ENCODE assay signal across 9 cellular contexts in the genomic region with DNA sequence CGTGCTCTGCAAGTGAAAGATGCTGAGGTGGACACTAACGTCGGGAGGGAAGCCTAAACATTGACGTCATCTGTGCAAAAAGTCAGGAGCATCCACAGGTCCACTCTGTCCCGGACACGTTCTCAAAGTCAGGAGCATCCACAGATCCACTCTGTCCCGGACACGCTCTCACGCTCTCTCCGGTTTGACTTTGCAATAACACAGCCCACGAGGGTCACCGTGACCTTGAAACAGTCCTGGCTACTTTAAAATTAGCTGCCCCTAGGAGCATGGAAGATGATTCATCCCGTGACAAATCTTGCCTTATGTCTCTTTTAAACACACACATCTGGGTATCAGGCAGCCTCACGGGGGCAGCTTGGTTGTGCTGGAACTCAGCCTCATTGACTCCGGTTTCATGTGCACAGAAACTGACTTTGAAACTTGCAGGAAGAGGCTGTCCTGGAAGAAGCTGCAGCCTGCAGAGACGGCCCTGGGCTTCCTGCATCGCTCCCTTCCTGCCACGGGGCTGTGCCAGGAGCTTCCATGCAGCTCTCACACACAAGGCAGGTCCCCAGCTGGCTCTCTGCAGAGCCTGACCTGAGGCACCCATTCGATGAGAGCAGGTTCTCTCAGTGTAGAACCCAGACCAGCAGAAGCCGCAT. TPM values are rescaled to one million over a fixed set of nuclear protein-coding genes. Genes with fewer than 3 reads are reported as not detected.
A peak's percentile ranks its signal among the peaks of the same experiment; 100 is the strongest.
DNase-seq lines count a peak whose midpoint lies in the region; ATAC-seq and TF ChIP-seq lines count a peak whose summit lies in the region.
"Had no signal": no experiment of that assay in that cellular context is flagged by ENCODE, and none has a peak within 500 bp of the region (broad histone marks: within the 10 kb centered on the region; RNA-seq: fewer than 3 reads in every experiment).

No MANE protein-coding gene starts in this region.

- no peaks in the 10 kb centered on the region for H3K9me3 ChIP-seq in SJSA1 (replicated peaks)

- TF ChIP-seq CTCF in foreskin fibroblast (IDR thresholded peaks at IDR 0.05; ENCODE audit: low read depth, low read length) = peak; percentile 33

- ATAC-seq in GM18870 (IDR thresholded peaks at IDR 0.05; ENCODE audit: unreplicated experiment) (no peak), HG03442 (IDR thresholded peaks at IDR 0.05; ENCODE audit: unreplicated experiment) (no peak)
- ATAC-seq: naive thymus-derived CD4-positive, alpha-beta T cell had no signal

- H3K27me3 ChIP-seq in SJSA1 (replicated peaks) = no peaks in the 10 kb centered on the region

- H3K4me3 ChIP-seq in SJSA1 (no peak overlapping the region), foreskin fibroblast (ENCODE audit: low read depth in 1 of 2, low read length in 2 of 2) (peak overlapping the region in 1 of 2 donors; percentile 10)

- intact Hi-C loops in posterior vena cava (cut with DNase I) = no loop called here

- peaks cover 15% of the 10 kb centered on the region for H3K4me1 ChIP-seq in SJSA1 (replicated peaks)

- DNase-seq in DMS 273 (lab: John Stamatoyannopoulos, UW; ENCODE audit: unreplicated experiment) (peak; percentile 71), SJSA1 (ENCODE audit: low read depth in 1 of 2, low spot score in 2 of 2) (peak; percentile 75 to 81), foreskin fibroblast (peak; percentile 96 to 97), posterior vena cava (ENCODE audit: low spot score) (peak; percentile 87), activated gamma-delta T cell (lab: John Stamatoyannopoulos, UW) (no peak), NCI-H524 (lab: John Stamatoyannopoulos, UW) (no peak)

- H3K27ac ChIP-seq in SJSA1 = no peak overlapping the region

- no peaks in the 10 kb centered on the region for H3K36me3 ChIP-seq in SJSA1

RNA-seq across cellular contexts. Expression of a gene that starts 18.1 kb away (rescaled TPM):
- 55.9 TPM in 2 replicates for total RNA-seq in SJSA1 (2014; rRNA removed; shearing (Covaris generic))
- total RNA-seq in posterior vena cava = 100 to 1,000 TPM; 117 to 133 TPM

Comparison
In these comparisons a context has a peak if more than half of its experiments do, and no peak if none do; other contexts are left out.
1. DNase-seq: peak in DMS 273 (single experiment), SJSA1 (2 of 2), foreskin fibroblast (2 of 2) and posterior vena cava (single experiment); none in activated gamma-delta T cell (single experiment) and NCI-H524 (0 of 2).